Comparison of ENCODE assay signal across 10 cellular contexts in the genomic region with DNA sequence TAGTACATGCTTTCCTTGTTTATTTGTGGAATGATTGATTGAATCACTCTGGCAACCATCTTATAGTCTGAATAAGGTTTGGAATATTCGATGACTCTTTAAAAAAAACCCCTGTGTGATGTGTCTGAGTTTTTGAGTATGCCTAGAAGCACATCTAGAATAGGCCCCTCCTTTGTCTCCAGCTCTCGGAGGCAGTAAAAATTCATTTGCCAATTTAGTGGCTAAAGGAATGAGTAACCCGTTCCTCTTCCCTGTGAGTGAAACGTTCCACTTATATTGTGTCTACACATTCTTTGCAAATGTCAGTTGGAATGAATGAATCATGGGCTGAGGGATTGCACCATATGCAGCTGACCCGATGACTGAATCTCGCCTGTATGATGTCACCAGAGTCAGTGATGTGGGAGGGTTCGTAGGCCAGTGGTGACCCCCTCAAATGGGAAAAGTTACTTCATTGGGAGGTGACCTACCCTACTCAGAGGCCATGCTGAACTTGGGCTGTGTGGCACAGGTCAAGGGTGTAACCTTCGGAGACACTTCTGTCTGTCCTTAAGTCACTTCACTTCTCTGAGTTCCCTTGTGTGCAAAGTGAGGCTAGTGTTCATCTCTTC. TPM values are rescaled to one million over a fixed set of nuclear protein-coding genes. Genes with fewer than 3 reads are reported as not detected.
DNase-seq lines count a peak whose midpoint lies in the region; ATAC-seq, FAIRE-seq and TF ChIP-seq lines count a peak whose summit lies in the region.
"Had no signal": no experiment of that assay in that cellular context is flagged by ENCODE, and none has a peak within 500 bp of the region (broad histone marks: within the 10 kb centered on the region; RNA-seq: fewer than 3 reads in every experiment).

No MANE protein-coding gene starts in this region.

- H3K27ac ChIP-seq in Panc1 (ENCODE audit: low read length) = no peak overlapping the region
- no peak overlapping the region for H3K27ac ChIP-seq in endothelial cell of umbilical vein (ENCODE audit: insufficient read depth, low read depth, low read length)
- no peak overlapping the region for H3K27ac ChIP-seq in CD8-positive, alpha-beta memory T cell (ENCODE audit: low read depth, low read length)
- H3K27ac ChIP-seq: heart left ventricle had no signal

- no peaks in the 10 kb centered on the region for H3K79me2 ChIP-seq in endothelial cell of umbilical vein (ENCODE audit: control insufficient read depth, insufficient read depth, low read length)

- H2AFZ ChIP-seq in endothelial cell of umbilical vein (ENCODE audit: low read depth, low read length) = no peak overlapping the region

- H3K9ac ChIP-seq in endothelial cell of umbilical vein (replicated peaks; ENCODE audit: extremely low read depth, insufficient read depth, low read length) = no peak overlapping the region

- in situ Hi-C loops in Panc1 (cut with HindIII; ENCODE audit: low pct_unique_long_range_greater_than_20kb, low sequenced_read_pairs) = no loop called here

- H4K20me1 ChIP-seq in endothelial cell of umbilical vein (replicated peaks; ENCODE audit: control insufficient read depth, extremely low read depth, insufficient read depth, low read length) = no peaks in the 10 kb centered on the region

- DNase-seq in T-helper 2 cell treated with Interferon-gamma antibody and Interleukin-4, amounts not matched to agents 5 μg/mL and 100 μg/mL, for 36 hours (ENCODE audit: low spot score) = peak; percentile 73
- DNase-seq in T-helper 2 cell (no peak), Panc1 (ENCODE audit: low read depth, low spot score) (peak; percentile 99), endothelial cell of umbilical vein (ENCODE audit: low read depth, low spot score) (peak; percentile 48), smooth muscle cell of the brain vasculature (ENCODE audit: low read depth, low spot score) (peak; percentile 45), NCI-H2029 treated with DMSO at 0.1 percent for 48 hours (lab: John Stamatoyannopoulos, UW) (no peak)
- DNase-seq in CD8-positive, alpha-beta memory T cell = no peak
- DNase-seq: heart left ventricle had no signal

- POLR2A ChIA-PET in Panc1 (lab: Charles Lee) (no interaction called here), endothelial cell of umbilical vein (lab: Charles Lee) (no interaction called here)
- POLR2A ChIA-PET in CD8-positive, alpha-beta memory T cell (lab: Charles Lee) = no interaction called here

- dilution Hi-C loops in endothelial cell of umbilical vein (cut with MboI; ENCODE audit: extremely low pct_ligation_motif_present, low sequenced_read_pairs) = no loop called here

- H3K9me3 ChIP-seq in Panc1 (ENCODE audit: control insufficient read depth, insufficient read depth, low read depth, low read length) (no peaks in the 10 kb centered on the region), endothelial cell of umbilical vein (replicated peaks; ENCODE audit: control insufficient read depth, insufficient read depth, low read length) (no peaks in the 10 kb centered on the region)
- H3K9me3 ChIP-seq in CD8-positive, alpha-beta memory T cell (ENCODE audit: low read length) = no peaks in the 10 kb centered on the region
- H3K9me3 ChIP-seq: heart left ventricle had no signal

- H3K4me1 ChIP-seq in Panc1 (ENCODE audit: control insufficient read depth, insufficient read depth, low read length) (0 out of 2 replicates have a peak, but pooled peaks cover 3% of the 10 kb centered on the region), endothelial cell of umbilical vein (ENCODE audit: control insufficient read depth, extremely low read depth, insufficient read depth, low read length) (no peaks in the 10 kb centered on the region)
- H3K4me1 ChIP-seq in CD8-positive, alpha-beta memory T cell (ENCODE audit: insufficient read depth, low read length) = peaks cover 4% of the 10 kb centered on the region

- peaks cover 2% of the 10 kb centered on the region for H3K4me1 Mint-ChIP-seq in T-helper 2 cell treated with Interferon-gamma antibody and Interleukin-4, amounts not matched to agents 5 μg/mL and 100 μg/mL, for 36 hours (ENCODE audit: low read depth)
- H3K4me1 Mint-ChIP-seq in CD8-positive, alpha-beta memory T cell = peaks cover 3 to 6% (median 4%) of the 10 kb centered on the region in 3 donors

- BruUV-seq in Panc1 (replicated peaks; lab: Mats Ljungman, UMichigan) = no TSS peak
- no TSS peak for BruUV-seq in endothelial cell of umbilical vein (replicated peaks; lab: Mats Ljungman, UMichigan)

- no peak overlapping the region for H3K27ac Mint-ChIP-seq in T-helper 2 cell treated with Interferon-gamma antibody and Interleukin-4, amounts not matched to agents 5 μg/mL and 100 μg/mL, for 36 hours
- H3K27ac Mint-ChIP-seq in CD8-positive, alpha-beta memory T cell = no peak overlapping the region
- H3K27ac Mint-ChIP-seq: B cell had no signal

- no peak overlapping the region for H3K4me3 Mint-ChIP-seq in T-helper 2 cell treated with Interferon-gamma antibody and Interleukin-4, amounts not matched to agents 5 μg/mL and 100 μg/mL, for 36 hours
- no peak overlapping the region for H3K4me3 Mint-ChIP-seq in CD8-positive, alpha-beta memory T cell
- H3K4me3 Mint-ChIP-seq: B cell had no signal

- peak; percentile 82 for ATAC-seq in Panc1
- ATAC-seq in HG02763 (IDR thresholded peaks at IDR 0.05; ENCODE audit: unreplicated experiment) = no peak

- no peaks in the 10 kb centered on the region for H3K36me3 Mint-ChIP-seq in T-helper 2 cell treated with Interferon-gamma antibody and Interleukin-4, amounts not matched to agents 5 μg/mL and 100 μg/mL, for 36 hours (ENCODE audit: low read depth)
- no peaks in the 10 kb centered on the region for H3K36me3 Mint-ChIP-seq in CD8-positive, alpha-beta memory T cell

- H3K4me3 ChIP-seq in Panc1 (ENCODE audit: low read depth in 2 of 2, low read length in 2 of 2) = no peak overlapping the region
- H3K4me3 ChIP-seq in endothelial cell of umbilical vein (replicated peaks in 1 of 3; ENCODE audit: insufficient read depth in 1 of 3, low read depth in 1 of 3, low read length in 3 of 3) = no peak overlapping the region
- H3K4me3 ChIP-seq in CD8-positive, alpha-beta memory T cell (ENCODE audit: low read length) = no peak overlapping the region
- H3K4me3 ChIP-seq: heart left ventricle had no signal

- no peaks in the 10 kb centered on the region for H3K9me3 Mint-ChIP-seq in T-helper 2 cell treated with Interferon-gamma antibody and Interleukin-4, amounts not matched to agents 5 μg/mL and 100 μg/mL, for 36 hours
- H3K9me3 Mint-ChIP-seq in CD8-positive, alpha-beta memory T cell = peaks cover 0 to 2% (median 0%) of the 10 kb centered on the region in 5 donors

- no peak for FAIRE-seq in endothelial cell of umbilical vein (lab: Jason Lieb, UNC)

- no peaks in the 10 kb centered on the region for H3K9me1 ChIP-seq in endothelial cell of umbilical vein (replicated peaks; ENCODE audit: control insufficient read depth, extremely low read depth, insufficient read depth, low read length)

- intact Hi-C loops in Panc1 (cut with micrococcal nuclease; ENCODE audit: unreplicated experiment) = loop anchor here (10.0 kb wide), 2 partner anchors 615 to 645 kb away; no protein-coding TSS in a partner anchor
- intact Hi-C loops in endothelial cell of umbilical vein (cut with micrococcal nuclease) = no loop called here

- no peak for TF ChIP-seq CTCF in Panc1 (IDR thresholded peaks at IDR 0.05)
- no peak for TF ChIP-seq CTCF in endothelial cell of umbilical vein (IDR thresholded peaks at IDR 0.05; ENCODE audit: extremely low read depth in 1 of 2, insufficient read depth in 1 of 2, low read depth in 1 of 2, low read length in 2 of 2)

- TF ChIP-seq POLR2A in endothelial cell of umbilical vein (IDR thresholded peaks at IDR 0.05; ENCODE audit: low read depth, low read length) = no peak

- H3K27me3 ChIP-seq in Panc1 (ENCODE audit: control insufficient read depth, insufficient read depth, low read length) (no peaks in the 10 kb centered on the region), endothelial cell of umbilical vein (ENCODE audit: control insufficient read depth in 2 of 2, insufficient read depth in 2 of 2, low read length in 2 of 2) (peaks cover 2 to 3% of the 10 kb centered on the region in 2 experiments)
- H3K27me3 ChIP-seq in CD8-positive, alpha-beta memory T cell (ENCODE audit: insufficient read depth, low read length, poor library complexity, severe bottlenecking) = peaks cover 6% of the 10 kb centered on the region

- CTCF ChIA-PET in Panc1 (lab: Charles Lee) (interaction anchor here (1.3 kb wide), 1 partner anchor 333 kb away, joined by 7 read pairs; no protein-coding TSS in a partner anchor), endothelial cell of umbilical vein (lab: Charles Lee) (interaction anchor here (1.7 to 3.9 kb wide), 2 partner anchors 16 to 328 kb away, joined by 4 to 49 read pairs; no protein-coding TSS in a partner anchor)
- CTCF ChIA-PET in CD8-positive, alpha-beta memory T cell (lab: Charles Lee) = interaction anchor here (1.1 to 2.8 kb wide), 5 partner anchors 11 to 328 kb away, joined by 4 to 20 read pairs (median 5); partner anchors contain the start of gene BCAS4

- H3K36me3 ChIP-seq in Panc1 (ENCODE audit: control insufficient read depth, insufficient read depth, low read length) = no peaks in the 10 kb centered on the region
- H3K36me3 ChIP-seq in endothelial cell of umbilical vein (ENCODE audit: control insufficient read depth in 2 of 2, extremely low read depth in 1 of 2, insufficient read depth in 2 of 2, low read length in 2 of 2) = no peaks in the 10 kb centered on the region
- H3K36me3 ChIP-seq in CD8-positive, alpha-beta memory T cell (ENCODE audit: insufficient read depth, low read length) = no peaks in the 10 kb centered on the region
- H3K36me3 ChIP-seq: heart left ventricle had no signal

- peaks cover 6% of the 10 kb centered on the region for H3K27me3 Mint-ChIP-seq in T-helper 2 cell treated with Interferon-gamma antibody and Interleukin-4, amounts not matched to agents 5 μg/mL and 100 μg/mL, for 36 hours (ENCODE audit: low read depth)
- H3K27me3 Mint-ChIP-seq in CD8-positive, alpha-beta memory T cell = peaks cover 36 to 62% of the 10 kb centered on the region in 2 donors

- no peak overlapping the region for H3K4me2 ChIP-seq in endothelial cell of umbilical vein (ENCODE audit: insufficient read depth, low read length)

RNA-seq across cellular contexts. Expression of gene MOCS3, which starts 21.6 kb away (rescaled TPM):
- total RNA-seq in Panc1 (2021; ENCODE audit: unreplicated experiment) (5.8 TPM), endothelial cell of umbilical vein (3.6 and 4.2 TPM in 2 replicates)
- polyA plus RNA-seq in Panc1 (2012; ENCODE audit: insufficient read length) = 3.5 TPM
- 3.2 and 4.0 TPM in 2 replicates for polyA plus RNA-seq in endothelial cell of umbilical vein
- polyA plus RNA-seq in endothelial cell of umbilical vein (2011; cell fraction: cytosol; rRNA removed) = 2.2 and 2.6 TPM in 2 replicates
- polyA plus RNA-seq in endothelial cell of umbilical vein (2011; cell fraction: nucleus; rRNA removed) = 1.2 and 1.5 TPM in 2 replicates
- 2.2 and 2.5 TPM in 2 replicates for polyA plus RNA-seq in endothelial cell of umbilical vein (2012)
- polyA minus RNA-seq in endothelial cell of umbilical vein = 4.0 and 6.7 TPM in 2 replicates
- polyA minus RNA-seq in endothelial cell of umbilical vein (2011; cell fraction: cytosol; rRNA and poly(A)+ RNA removed) = 8.6 TPM
- 4.2 and 4.4 TPM in 2 replicates for polyA minus RNA-seq in endothelial cell of umbilical vein (2011; cell fraction: nucleus; rRNA and poly(A)+ RNA removed)
- 1 to 10 TPM; 7.9 to 8.1 TPM for total RNA-seq in CD8-positive, alpha-beta memory T cell
- 3.4 TPM for polyA plus RNA-seq in CD8-positive, alpha-beta memory T cell

RNA-seq across cellular contexts. Expression of gene DPM1, which starts 21.8 kb away (rescaled TPM):
- total RNA-seq in Panc1 (2021; ENCODE audit: unreplicated experiment) (50.2 TPM), endothelial cell of umbilical vein (38.7 and 41.9 TPM in 2 replicates)
- polyA plus RNA-seq in Panc1 (2012; ENCODE audit: insufficient read length) = 39.6 TPM
- 21.4 and 33.9 TPM in 2 replicates for polyA plus RNA-seq in endothelial cell of umbilical vein
- polyA plus RNA-seq in endothelial cell of umbilical vein (2011; cell fraction: cytosol; rRNA removed) = 46.5 and 58.3 TPM in 2 replicates
- polyA plus RNA-seq in endothelial cell of umbilical vein (2011; cell fraction: nucleus; rRNA removed) = 25.4 and 39.9 TPM in 2 replicates
- 57.4 and 72.7 TPM in 2 replicates for polyA plus RNA-seq in endothelial cell of umbilical vein (2012)
- polyA minus RNA-seq in endothelial cell of umbilical vein = 15.6 and 31.2 TPM in 2 replicates
- polyA minus RNA-seq in endothelial cell of umbilical vein (2011; cell fraction: cytosol; rRNA and poly(A)+ RNA removed) = 33.0 TPM
- polyA minus RNA-seq in endothelial cell of umbilical vein (2011; cell fraction: nucleus; rRNA and poly(A)+ RNA removed) = 7.9 and 8.0 TPM in 2 replicates
- 10 to 100 TPM; 75.1 to 77.9 TPM for total RNA-seq in CD8-positive, alpha-beta memory T cell
- 65.6 TPM for polyA plus RNA-seq in CD8-positive, alpha-beta memory T cell

RNA-seq across cellular contexts. Expression of gene KCNG1, which starts 42.7 kb away (rescaled TPM):
- 7.4 TPM for total RNA-seq in Panc1 (2021; ENCODE audit: unreplicated experiment)
- polyA plus RNA-seq in Panc1 (2012; ENCODE audit: insufficient read length) = 9.6 TPM
- total RNA-seq in endothelial cell of umbilical vein = 0.37 and 1.1 TPM in 2 replicates
- 0.22 and 0.24 TPM in 2 replicates for polyA plus RNA-seq in endothelial cell of umbilical vein
- 0.14 and 0.17 TPM in 2 replicates for polyA plus RNA-seq in endothelial cell of umbilical vein (2011; cell fraction: cytosol; rRNA removed)
- polyA plus RNA-seq in endothelial cell of umbilical vein (2011; cell fraction: nucleus; rRNA removed) = 0.08 and 0.46 TPM in 2 replicates
- polyA plus RNA-seq in endothelial cell of umbilical vein (2012) = 0.78 and 0.97 TPM in 2 replicates
- polyA minus RNA-seq in endothelial cell of umbilical vein = 0.19 TPM in 1 of 2 replicates, not detected in the other
- not detected for polyA minus RNA-seq in endothelial cell of umbilical vein (2011; cell fraction: cytosol; rRNA and poly(A)+ RNA removed)
- not detected in 2 replicates for polyA minus RNA-seq in endothelial cell of umbilical vein (2011; cell fraction: nucleus; rRNA and poly(A)+ RNA removed)
- 1 to 10 TPM; 3.4 to 4.5 TPM for total RNA-seq in CD8-positive, alpha-beta memory T cell
- polyA plus RNA-seq in CD8-positive, alpha-beta memory T cell = not detected

RNA-seq across cellular contexts. Expression of gene ADNP, which starts 48.9 kb away (rescaled TPM):
- total RNA-seq in Panc1 (2021; ENCODE audit: unreplicated experiment) (65.1 TPM), endothelial cell of umbilical vein (66.0 and 69.0 TPM in 2 replicates)
- polyA plus RNA-seq in Panc1 (2012; ENCODE audit: insufficient read length) = 32.5 TPM
- 13.4 and 17.8 TPM in 2 replicates for polyA plus RNA-seq in endothelial cell of umbilical vein
- 27.6 and 27.7 TPM in 2 replicates for polyA plus RNA-seq in endothelial cell of umbilical vein (2011; cell fraction: cytosol; rRNA removed)
- 66.5 and 70.9 TPM in 2 replicates for polyA plus RNA-seq in endothelial cell of umbilical vein (2011; cell fraction: nucleus; rRNA removed)
- polyA plus RNA-seq in endothelial cell of umbilical vein (2012) = 52.3 and 54.6 TPM in 2 replicates
- 47.8 and 61.2 TPM in 2 replicates for polyA minus RNA-seq in endothelial cell of umbilical vein
- 32.9 TPM for polyA minus RNA-seq in endothelial cell of umbilical vein (2011; cell fraction: cytosol; rRNA and poly(A)+ RNA removed)
- polyA minus RNA-seq in endothelial cell of umbilical vein (2011; cell fraction: nucleus; rRNA and poly(A)+ RNA removed) = 49.4 and 64.7 TPM in 2 replicates
- total RNA-seq in CD8-positive, alpha-beta memory T cell = 10 to 100 TPM; 78.1 to 78.6 TPM
- 11.9 TPM for polyA plus RNA-seq in CD8-positive, alpha-beta memory T cell

Comparison
In these comparisons a context has a peak if more than half of its experiments do, and no peak if none do; other contexts are left out.
1. DNase-seq: peak in T-helper 2 cell treated with Interferon-gamma antibody and Interleukin-4, amounts not matched to agents 5 μg/mL and 100 μg/mL, for 36 hours (single experiment), Panc1 (single experiment), endothelial cell of umbilical vein (single experiment) and smooth muscle cell of the brain vasculature (single experiment); none in T-helper 2 cell (0 of 5), NCI-H2029 treated with DMSO at 0.1 percent for 48 hours (single experiment) and CD8-positive, alpha-beta memory T cell (0 of 5).